In the genomic region with DNA sequence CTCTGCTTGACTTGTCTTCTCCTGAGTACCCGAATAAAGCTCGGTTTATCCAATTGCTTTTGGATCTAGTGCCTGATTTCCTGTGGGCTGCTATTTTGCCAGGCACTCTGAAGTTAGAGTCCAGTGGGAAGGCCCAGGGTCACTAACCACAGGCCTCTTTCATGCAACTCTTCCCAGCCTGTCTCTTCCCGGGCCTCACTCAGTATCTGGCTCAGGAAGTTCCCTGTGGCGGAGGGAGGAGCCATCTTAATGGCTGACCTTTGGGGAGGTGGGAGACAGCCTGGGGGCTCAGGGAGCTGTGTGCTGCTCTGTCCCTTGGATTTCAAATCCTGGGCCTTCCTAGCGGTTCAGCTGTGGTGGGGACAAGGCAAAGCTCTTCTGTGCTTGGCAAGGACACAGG, we compare ENCODE assay signal across 24 cellular contexts.
"Had no signal": no experiment of that assay in that cellular context is flagged by ENCODE, and none has a peak within 500 bp of the region (broad histone marks: within the 10 kb centered on the region; RNA-seq: fewer than 3 reads in every experiment).

No MANE protein-coding gene starts in this region.

- DNase-seq: colonic mucosa; effector memory CD4-positive, alpha-beta T cell; erythroblast; hypothalamus; left cardiac atrium; left lung; mesenchymal stem cell; midbrain; naive thymus-derived CD4-positive, alpha-beta T cell; occipital lobe; ovary; posterior cingulate gyrus; psoas muscle; right cardiac atrium; sigmoid colon; stimulated activated CD4-positive, alpha-beta T cell treated with anti-CD3 and anti-CD28 coated beads, Interleukin-15, amount 100 ng/mL, for 24 hours; stimulated activated CD4-positive, alpha-beta T cell treated with anti-CD3 and anti-CD28 coated beads, Interleukin-2, amount 100 ng/mL, for 48 hours; stimulated activated naive B cell treated with anti-CD40 and anti-IgM and Interleukin-4, amounts not matched to agents 10 μg/mL and 1 μg/mL and 100 μg/mL, for 72 hours; upper lobe of left lung had no signal

- H3K4me1 Mint-ChIP-seq: naive thymus-derived CD4-positive, alpha-beta T cell; stimulated activated naive B cell treated with anti-CD40 and anti-IgM and Interleukin-4, amounts not matched to agents 10 μg/mL and 1 μg/mL and 100 μg/mL, for 72 hours had no signal

- H3K27me3 Mint-ChIP-seq: dendritic cell treated with granulocyte-macrophage colony-stimulating factor and Interleukin-4, amounts not matched to agents 40 ng/mL and 50 ng/mL, for 4 days; naive thymus-derived CD4-positive, alpha-beta T cell; stimulated activated naive B cell treated with anti-CD40 and anti-IgM and Interleukin-4, amounts not matched to agents 10 μg/mL and 1 μg/mL and 100 μg/mL, for 72 hours; stimulated activated naive CD8-positive, alpha-beta T cell treated with anti-CD3 and anti-CD28 coated beads, Interleukin-15, Interleukin-2, amounts not matched to agents 100 ng/mL and 50 ng/mL, for 24 hours had no signal

- H3K4me3 Mint-ChIP-seq: dendritic cell treated with granulocyte-macrophage colony-stimulating factor and Interleukin-4, amounts not matched to agents 40 ng/mL and 50 ng/mL, for 4 days; naive thymus-derived CD4-positive, alpha-beta T cell; nephron; stimulated activated naive B cell treated with anti-CD40 and anti-IgM and Interleukin-4, amounts not matched to agents 10 μg/mL and 1 μg/mL and 100 μg/mL, for 72 hours; stimulated activated naive CD8-positive, alpha-beta T cell treated with anti-CD3 and anti-CD28 coated beads, Interleukin-15, Interleukin-2, amounts not matched to agents 100 ng/mL and 50 ng/mL, for 24 hours had no signal

- H3K9me3 Mint-ChIP-seq: dendritic cell treated with granulocyte-macrophage colony-stimulating factor and Interleukin-4, amounts not matched to agents 40 ng/mL and 50 ng/mL, for 4 days; naive thymus-derived CD4-positive, alpha-beta T cell; stimulated activated naive CD8-positive, alpha-beta T cell treated with anti-CD3 and anti-CD28 coated beads, Interleukin-15, Interleukin-2, amounts not matched to agents 100 ng/mL and 50 ng/mL, for 24 hours had no signal

- H3K4me3 ChIP-seq: colonic mucosa, left lung, ovary, psoas muscle, sigmoid colon, thoracic aorta, tibial nerve, upper lobe of left lung had no signal

- H3K27ac Mint-ChIP-seq: dendritic cell treated with granulocyte-macrophage colony-stimulating factor and Interleukin-4, amounts not matched to agents 40 ng/mL and 50 ng/mL, for 4 days; naive thymus-derived CD4-positive, alpha-beta T cell; nephron; stimulated activated naive B cell treated with anti-CD40 and anti-IgM and Interleukin-4, amounts not matched to agents 10 μg/mL and 1 μg/mL and 100 μg/mL, for 72 hours; stimulated activated naive CD8-positive, alpha-beta T cell treated with anti-CD3 and anti-CD28 coated beads, Interleukin-15, Interleukin-2, amounts not matched to agents 100 ng/mL and 50 ng/mL, for 24 hours had no signal

- ATAC-seq: left cardiac atrium; left lung; naive thymus-derived CD4-positive, alpha-beta T cell; psoas muscle; right cardiac atrium; stimulated activated naive B cell treated with anti-CD40 and anti-IgM and Interleukin-4, amounts not matched to agents 10 μg/mL and 1 μg/mL and 100 μg/mL, for 72 hours had no signal

- H3K27me3 ChIP-seq: colonic mucosa, left lung, ovary, sigmoid colon, tibial nerve, upper lobe of left lung had no signal

- H3K36me3 ChIP-seq: colonic mucosa, ovary, sigmoid colon, upper lobe of left lung had no signal

- H3K4me1 ChIP-seq: colonic mucosa, left lung, psoas muscle, sigmoid colon, tibial nerve, upper lobe of left lung had no signal

- H3K27ac ChIP-seq: colonic mucosa, left lung, ovary, psoas muscle, sigmoid colon, thoracic aorta, tibial nerve, upper lobe of left lung had no signal

- H3K9me3 ChIP-seq: colonic mucosa, left lung, ovary, psoas muscle, sigmoid colon, thoracic aorta, upper lobe of left lung had no signal
